Comparison of ENCODE assay signal across 13 cellular contexts in the genomic region with DNA sequence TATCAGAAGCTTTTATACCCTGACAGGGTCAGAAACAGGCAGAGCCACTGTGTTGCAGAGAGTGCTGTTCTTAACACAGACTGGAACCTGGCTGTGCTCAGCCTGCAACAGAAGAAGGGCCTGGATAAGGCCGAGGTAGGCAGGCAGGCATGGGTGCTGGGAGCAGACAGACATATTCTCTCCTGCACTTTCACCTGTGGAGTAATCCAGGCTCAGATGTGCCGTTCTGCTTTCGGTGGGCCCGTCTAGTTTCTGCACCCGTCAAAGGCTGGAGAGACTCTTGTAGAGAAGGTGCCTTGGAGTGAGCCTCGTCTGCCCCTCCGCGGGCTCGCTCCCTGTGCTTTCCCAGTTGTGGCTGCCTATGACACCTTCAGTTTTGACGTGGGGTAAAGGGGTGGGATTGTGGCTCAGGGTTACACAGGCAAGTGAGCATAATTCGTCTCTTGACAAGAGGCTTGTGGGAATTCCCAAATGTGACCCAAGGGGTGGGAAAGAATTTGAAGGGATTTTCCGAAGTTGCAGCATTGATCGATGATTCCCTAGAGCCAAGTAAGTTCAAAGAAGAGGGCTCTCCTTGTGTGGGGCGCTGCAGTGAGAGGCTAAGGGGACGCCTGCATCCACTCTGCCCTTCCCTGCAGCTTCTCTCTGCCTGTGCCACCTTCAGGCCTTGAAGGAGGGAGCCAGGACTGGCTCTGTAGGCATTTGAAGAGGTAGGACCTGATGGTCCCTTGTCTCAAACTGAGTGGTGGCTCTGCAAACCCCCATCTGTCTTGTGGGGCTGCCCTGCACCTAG. TPM values are rescaled to one million over a fixed set of nuclear protein-coding genes. Genes with fewer than 3 reads are reported as not detected.
DNase-seq lines count a peak whose midpoint lies in the region; ATAC-seq and TF ChIP-seq lines count a peak whose summit lies in the region.
"Had no signal": no experiment of that assay in that cellular context is flagged by ENCODE, and none has a peak within 500 bp of the region (broad histone marks: within the 10 kb centered on the region; RNA-seq: fewer than 3 reads in every experiment).

No MANE protein-coding gene starts in this region.

- no peak overlapping the region for H2AFZ ChIP-seq in OCI-LY3 (ENCODE audit: low read depth, low read length)

- no peak for DNase-seq in esophagus muscularis mucosa (ENCODE audit: extremely low spot score)
- DNase-seq in sciatic nerve (ENCODE audit: low spot score), result no peak
- DNase-seq in naive thymus-derived CD4-positive, alpha-beta T cell, result no peak
- DNase-seq: activated B cell treated with CpG ODN at 0.5 μM for 24 hours; activated effector memory CD4-positive, alpha-beta T cell treated with anti-CD3 and anti-CD28 coated beads, Interleukin-2, amount 50 U/mL, for 16 hours; CD8-positive, alpha-beta T cell; central memory CD4-positive, alpha-beta T cell; NCI-H446; stimulated activated CD8-positive, alpha-beta memory T cell treated with anti-CD3 and anti-CD28 coated beads, Interleukin-4, amount 100 ng/mL, for 48 hours had no signal

- H3K4me1 ChIP-seq in OCI-LY3 (ENCODE audit: low read length) (peaks cover 56% of the 10 kb centered on the region), esophagus muscularis mucosa (peaks cover 33 to 45% (median 42%) of the 10 kb centered on the region in 4 donors)
- no peaks in the 10 kb centered on the region for H3K4me1 ChIP-seq in naive thymus-derived CD4-positive, alpha-beta T cell (ENCODE audit: control insufficient read depth in 2 of 2, insufficient read depth in 2 of 2, low read length in 2 of 2)

- POLR2A ChIA-PET in naive thymus-derived CD4-positive, alpha-beta T cell (lab: Charles Lee), result no interaction called here

- intact Hi-C loops in esophagus muscularis mucosa (cut with DNase I), result no loop called here
- intact Hi-C loops in sciatic nerve (cut with DNase I), result no loop called here
- intact Hi-C loops in naive thymus-derived CD4-positive, alpha-beta T cell (cut with micrococcal nuclease), result no loop called here

- no peaks in the 10 kb centered on the region for H3K27me3 Mint-ChIP-seq in naive thymus-derived CD4-positive, alpha-beta T cell
- H3K27me3 Mint-ChIP-seq: activated B cell treated with CpG ODN at 0.5 μM for 24 hours; naive thymus-derived CD8-positive, alpha-beta T cell had no signal

- no peak for TF ChIP-seq EP300 in esophagus muscularis mucosa (IDR thresholded peaks at IDR 0.05)

- H3K79me2 ChIP-seq in OCI-LY3 (ENCODE audit: low read length), result peaks cover 27% of the 10 kb centered on the region

- no peaks in the 10 kb centered on the region for H4K20me1 ChIP-seq in OCI-LY3 (ENCODE audit: insufficient read depth, low read length)

- 78% methylated on average over 15 of the region's 15 CpGs for WGBS in esophagus muscularis mucosa

- H3K9ac ChIP-seq in OCI-LY3 (ENCODE audit: low read length), result peak overlapping the region; percentile 82; the same call in 1 of the 2 replicates

- ATAC-seq in sciatic nerve (peak; percentile 13), HG03457 (IDR thresholded peaks at IDR 0.05; ENCODE audit: unreplicated experiment) (no peak), GM18520 (IDR thresholded peaks at IDR 0.05; ENCODE audit: unreplicated experiment) (no peak)
- no peak for ATAC-seq in naive thymus-derived CD4-positive, alpha-beta T cell
- ATAC-seq: CD8-positive, alpha-beta T cell; naive thymus-derived CD8-positive, alpha-beta T cell had no signal

- H3K4me3 ChIP-seq in OCI-LY3 (ENCODE audit: low read length) (peak overlapping the region; percentile 65; the same call in 1 of the 2 replicates), esophagus muscularis mucosa (no peak overlapping the region)
- no peak overlapping the region for H3K4me3 ChIP-seq in naive thymus-derived CD4-positive, alpha-beta T cell (ENCODE audit: low read length)

- H3K27me3 ChIP-seq in OCI-LY3 (ENCODE audit: low read depth, low read length) (no peaks in the 10 kb centered on the region), esophagus muscularis mucosa (no peaks in the 10 kb centered on the region)
- no peaks in the 10 kb centered on the region for H3K27me3 ChIP-seq in naive thymus-derived CD4-positive, alpha-beta T cell (ENCODE audit: control insufficient read depth in 2 of 2, insufficient read depth in 2 of 2, low read length in 2 of 2)

- TF ChIP-seq CTCF in OCI-LY3 (IDR thresholded peaks at IDR 0.05; ENCODE audit: low read depth, low read length), result no peak
- no peak for TF ChIP-seq CTCF in esophagus muscularis mucosa (IDR thresholded peaks at IDR 0.05)

- peaks cover 0 to 27% (median 8%) of the 10 kb centered on the region in 7 donors for H3K4me1 Mint-ChIP-seq in naive thymus-derived CD4-positive, alpha-beta T cell

- H3K36me3 Mint-ChIP-seq in naive thymus-derived CD4-positive, alpha-beta T cell, result peaks cover 6 to 51% (median 18%) of the 10 kb centered on the region in 5 donors

- peak overlapping the region in 4 of 9 donors; percentile 19 to 70 (median 50) for H3K27ac Mint-ChIP-seq in naive thymus-derived CD4-positive, alpha-beta T cell
- H3K27ac Mint-ChIP-seq: activated B cell treated with CpG ODN at 0.5 μM for 24 hours had no signal

- H3K9me3 ChIP-seq in OCI-LY3 (ENCODE audit: insufficient read depth, low read length) (no peaks in the 10 kb centered on the region), esophagus muscularis mucosa (no peaks in the 10 kb centered on the region)
- H3K9me3 ChIP-seq in naive thymus-derived CD4-positive, alpha-beta T cell (ENCODE audit: control insufficient read depth in 2 of 3, low read length in 3 of 3), result no peaks in the 10 kb centered on the region

- H3K9me3 Mint-ChIP-seq in naive thymus-derived CD4-positive, alpha-beta T cell, result peaks cover 0 to 1% (median 0%) of the 10 kb centered on the region in 11 donors
- H3K9me3 Mint-ChIP-seq: activated B cell treated with CpG ODN at 0.5 μM for 24 hours; CD8-positive, alpha-beta T cell; naive thymus-derived CD8-positive, alpha-beta T cell had no signal

- peak overlapping the region; percentile 95 for H3K27ac ChIP-seq in OCI-LY3 (ENCODE audit: low read length)
- peak overlapping the region; percentile 9 to 51 (median 44) for H3K27ac ChIP-seq in esophagus muscularis mucosa (replicated peaks in 1 of 4)
- no peak overlapping the region for H3K27ac ChIP-seq in naive thymus-derived CD4-positive, alpha-beta T cell (ENCODE audit: low read depth, low read length)

- CTCF ChIA-PET in naive thymus-derived CD4-positive, alpha-beta T cell (lab: Charles Lee), result no interaction called here

- H3K4me2 ChIP-seq in OCI-LY3 (ENCODE audit: low read length), result peak overlapping the region; percentile 89

- peaks cover 59% of the 10 kb centered on the region for H3K36me3 ChIP-seq in OCI-LY3 (replicated peaks; ENCODE audit: low read depth, low read length)
- H3K36me3 ChIP-seq in esophagus muscularis mucosa, result peaks cover 2 to 45% (median 31%) of the 10 kb centered on the region in 4 donors
- peaks cover 0 to 80% (median 12%) of the 10 kb centered on the region in 3 experiments for H3K36me3 ChIP-seq in naive thymus-derived CD4-positive, alpha-beta T cell (ENCODE audit: control insufficient read depth in 2 of 3, insufficient read depth in 3 of 3, low read length in 3 of 3)

- TF ChIP-seq POLR2A in esophagus muscularis mucosa (IDR thresholded peaks at IDR 0.05; ENCODE audit: low read depth), result no peak

- H3K4me3 Mint-ChIP-seq in naive thymus-derived CD4-positive, alpha-beta T cell, result no peak overlapping the region
- H3K4me3 Mint-ChIP-seq: activated B cell treated with CpG ODN at 0.5 μM for 24 hours; CD8-positive, alpha-beta T cell; naive thymus-derived CD8-positive, alpha-beta T cell had no signal

RNA-seq across cellular contexts. Expression of gene ST3GAL4, which starts 16.2 kb away (rescaled TPM):
- total RNA-seq in esophagus muscularis mucosa, result 10 to 100 TPM; 40.0 to 52.4 (median 40.5) TPM
- 72.4 TPM for total RNA-seq in sciatic nerve
- total RNA-seq in naive thymus-derived CD4-positive, alpha-beta T cell, result 10 to 100 TPM in 1 of 5 experiments, 1 to 10 TPM in 4; 2.7 to 13.4 (median 4.7) TPM
- 1 to 10 TPM; 4.0 to 4.1 TPM for polyA plus RNA-seq in naive thymus-derived CD4-positive, alpha-beta T cell

RNA-seq across cellular contexts. Expression of gene DCPS, which starts 35.4 kb away (rescaled TPM):
- total RNA-seq in esophagus muscularis mucosa (10 to 100 TPM in 3 of 4 donors, 1 to 10 TPM in 1; 8.0 to 18.4 (median 14.3) TPM), sciatic nerve (12.1 TPM)
- 10 to 100 TPM; 11.0 to 37.2 (median 17.4) TPM for total RNA-seq in naive thymus-derived CD4-positive, alpha-beta T cell
- polyA plus RNA-seq in naive thymus-derived CD4-positive, alpha-beta T cell, result 10 to 100 TPM; 37.9 to 39.2 TPM

RNA-seq across cellular contexts. Expression of gene TIRAP, which starts 56.4 kb away (rescaled TPM):
- total RNA-seq in esophagus muscularis mucosa (10 to 100 TPM in 3 of 4 donors, 1 to 10 TPM in 1; 8.3 to 14.3 (median 13.4) TPM), sciatic nerve (15.5 TPM)
- 10 to 100 TPM; 12.9 to 21.5 (median 17.9) TPM for total RNA-seq in naive thymus-derived CD4-positive, alpha-beta T cell
- polyA plus RNA-seq in naive thymus-derived CD4-positive, alpha-beta T cell, result 10 to 100 TPM in 1 of 2 donors, 1 to 10 TPM in 1; 9.6 to 15.3 TPM
